In genomic region chr14:54758041-54758440, GRCh38 we compare ENCODE assay signal across 18 cellular contexts.
"Had no signal": no experiment of that assay in that cellular context is flagged by ENCODE, and none has a peak within 500 bp of the region (broad histone marks: within the 10 kb centered on the region; RNA-seq: fewer than 3 reads in every experiment).

No MANE protein-coding gene starts in this region.

- ATAC-seq: left lobe of liver; natural killer cell treated with Interleukin-12 subunit alpha and Interleukin-12 subunit beta and Interleukin-15 and Interleukin-18, amount 100 ng/mL, for 72 hours had no signal

- H3K36me3 ChIP-seq: thyroid gland had no signal

- H3K9me3 ChIP-seq: heart right ventricle, psoas muscle, thyroid gland had no signal

- H3K27me3 ChIP-seq: heart right ventricle, thyroid gland had no signal

- FAIRE-seq: kidney had no signal

- H3K4me3 ChIP-seq: heart right ventricle, psoas muscle, thyroid gland had no signal

- H3K27ac ChIP-seq: thyroid gland had no signal

- DNase-seq: activated CD4-positive, alpha-beta T cell treated with anti-CD3 and anti-CD28 coated beads for 4 hours; activated CD4-positive, alpha-beta T cell treated with anti-CD3 and anti-CD28 coated beads, Interleukin-2, amount 50 U/mL, for 48 hours; activated CD4-positive, CD25-positive, alpha-beta regulatory T cell; activated naive CD4-positive, alpha-beta T cell treated with Interleukin-2 at 50 U/mL for 16 hours; activated naive CD8-positive, alpha-beta T cell treated with anti-CD3 and anti-CD28 coated beads for 36 hours; activated T-cell treated with anti-CD3 and anti-CD28 coated beads, Interleukin-2, amount 50 U/mL, for 48 hours; effector CD8-positive, alpha-beta T cell; foreskin melanocyte; heart right ventricle; kidney; psoas muscle; right cardiac atrium; stimulated activated CD4-positive, alpha-beta T cell treated with anti-CD3 and anti-CD28 coated beads, Interleukin-4, amount 100 ng/mL, for 24 hours; SW 1271; T-helper 17 cell; thyroid gland had no signal
